32 cellular contexts compared by ENCODE assay signal in genomic region chr4:13219971-13220370, GRCh38.
DNase-seq lines count a peak whose midpoint lies in the region; ATAC-seq and TF ChIP-seq lines count a peak whose summit lies in the region.
"Had no signal": no experiment of that assay in that cellular context is flagged by ENCODE, and none has a peak within 500 bp of the region (broad histone marks: within the 10 kb centered on the region; RNA-seq: fewer than 3 reads in every experiment).

No MANE protein-coding gene starts in this region.

- H2AFZ ChIP-seq in Karpas-422 (ENCODE audit: low read length), result no peak overlapping the region

- H3K9me3 ChIP-seq in Karpas-422 (ENCODE audit: low read length), result no peaks in the 10 kb centered on the region
- no peaks in the 10 kb centered on the region for H3K9me3 ChIP-seq in CD8-positive, alpha-beta T cell (ENCODE audit: low read length)
- H3K9me3 ChIP-seq: A549, BE2C, BLaER1, Caco-2 had no signal

- H3K27me3 ChIP-seq in Karpas-422 (ENCODE audit: low read length), result no peaks in the 10 kb centered on the region
- no peaks in the 10 kb centered on the region for H3K27me3 ChIP-seq in CD8-positive, alpha-beta T cell (ENCODE audit: insufficient read depth, low read length)
- H3K27me3 ChIP-seq: BE2C; BLaER1; BLaER1 treated with 17β-estradiol and CSF1 and Interleukin-3, amounts not matched to agents 10 nM and 100 nM had no signal

- H3K9me3 Mint-ChIP-seq in CD8-positive, alpha-beta T cell, result peaks cover 9% of the 10 kb centered on the region

- H3K27ac Mint-ChIP-seq in CD8-positive, alpha-beta T cell, result no peak overlapping the region
- H3K27ac Mint-ChIP-seq: B cell; CD14-positive monocyte; CD4-positive, alpha-beta memory T cell; CD4-positive, alpha-beta T cell; CD4-positive, CD25-positive, alpha-beta regulatory T cell; CD8-positive, alpha-beta memory T cell had no signal

- H3K4me3 Mint-ChIP-seq in CD8-positive, alpha-beta T cell, result no peak overlapping the region
- H3K4me3 Mint-ChIP-seq: B cell; CD14-positive monocyte; CD4-positive, alpha-beta memory T cell; CD4-positive, alpha-beta T cell; CD4-positive, CD25-positive, alpha-beta regulatory T cell; CD8-positive, alpha-beta memory T cell had no signal

- H3K36me3 Mint-ChIP-seq in CD8-positive, alpha-beta T cell, result peaks cover 7% of the 10 kb centered on the region
- H3K36me3 Mint-ChIP-seq: CD14-positive monocyte; CD4-positive, CD25-positive, alpha-beta regulatory T cell had no signal

- TF ChIP-seq CTCF in CD8-positive, alpha-beta T cell (IDR thresholded peaks at IDR 0.05), result no peak

- H3K4me3 ChIP-seq in Karpas-422 (ENCODE audit: low read length), result peak overlapping the region; percentile 53
- no peak overlapping the region for H3K4me3 ChIP-seq in CD8-positive, alpha-beta T cell (ENCODE audit: low read depth, low read length)
- H3K4me3 ChIP-seq: A549; BLaER1; BLaER1 treated with 17β-estradiol and CSF1 and Interleukin-3, amounts not matched to agents 10 nM and 100 nM had no signal

- no peak for ATAC-seq in CD8-positive, alpha-beta T cell
- ATAC-seq: A549 had no signal

- peak overlapping the region; percentile 73 for H3K4me2 ChIP-seq in Karpas-422 (ENCODE audit: low read depth, low read length, poor library complexity, severe bottlenecking)
- H3K4me2 ChIP-seq: A549; BLaER1; BLaER1 treated with 17β-estradiol and CSF1 and Interleukin-3, amounts not matched to agents 10 nM and 100 nM had no signal

- intact Hi-C loops in CD8-positive, alpha-beta T cell (cut with DNase I, micrococcal nuclease), result no loop called here

- no peaks in the 10 kb centered on the region for H3K4me1 Mint-ChIP-seq in CD8-positive, alpha-beta T cell (ENCODE audit: low read depth)
- H3K4me1 Mint-ChIP-seq: B cell; CD14-positive monocyte; CD4-positive, alpha-beta memory T cell; CD4-positive, CD25-positive, alpha-beta regulatory T cell; CD8-positive, alpha-beta memory T cell had no signal

- DNase-seq in Karpas-422 (peak; percentile 96), NCI-H526 (lab: John Stamatoyannopoulos, UW) (peak; percentile 10 to 47), NCI-H526 treated with DMSO at 0.1 percent for 48 hours (lab: John Stamatoyannopoulos, UW) (peak; percentile 54), NCI-H524 (lab: John Stamatoyannopoulos, UW) (no peak), NCI-H1417 (lab: John Stamatoyannopoulos, UW) (no peak)
- DNase-seq in CD8-positive, alpha-beta T cell, result no peak
- DNase-seq: 8988T; ACHN; AML-193; BE2C; C1 segment of cervical spinal cord; Caco-2; Calu3; CD4-positive, alpha-beta memory T cell; CD4-positive, alpha-beta T cell; CD4-positive, CD25-positive, alpha-beta regulatory T cell; CD8-positive, alpha-beta memory T cell; COR-L47; DMS 273 treated with DMSO at 0.1 percent for 48 hours; DMS153; DMS53; DMS79; DMS79 treated with DMSO at 0.1 percent for 48 hours; DND-41; EL had no signal

- peaks cover 55% of the 10 kb centered on the region for H3K4me1 ChIP-seq in Karpas-422 (ENCODE audit: low read length)
- H3K4me1 ChIP-seq in CD8-positive, alpha-beta T cell (ENCODE audit: insufficient read depth, low read length), result no peaks in the 10 kb centered on the region
- H3K4me1 ChIP-seq: A549; BE2C; BLaER1; BLaER1 treated with 17β-estradiol and CSF1 and Interleukin-3, amounts not matched to agents 10 nM and 100 nM; Caco-2 had no signal

- no peaks in the 10 kb centered on the region for H3K27me3 Mint-ChIP-seq in CD8-positive, alpha-beta T cell (ENCODE audit: low read depth)
- H3K27me3 Mint-ChIP-seq: B cell; CD4-positive, alpha-beta memory T cell; CD4-positive, alpha-beta T cell; CD4-positive, CD25-positive, alpha-beta regulatory T cell had no signal

- peak overlapping the region; percentile 96 for H3K27ac ChIP-seq in Karpas-422 (ENCODE audit: low read length)
- H3K27ac ChIP-seq in CD8-positive, alpha-beta T cell (ENCODE audit: low read depth, low read length), result no peak overlapping the region
- H3K27ac ChIP-seq: 22Rv1; A549; BLaER1; BLaER1 treated with 17β-estradiol and CSF1 and Interleukin-3, amounts not matched to agents 10 nM and 100 nM; C4-2B had no signal

- no peaks in the 10 kb centered on the region for H3K9me2 ChIP-seq in Karpas-422 (replicated peaks; ENCODE audit: insufficient read depth, low read length)

- H3K79me2 ChIP-seq in Karpas-422 (ENCODE audit: low read length), result no peaks in the 10 kb centered on the region

- POLR2A ChIA-PET in CD8-positive, alpha-beta T cell (lab: Charles Lee), result no interaction called here

- peak overlapping the region; percentile 61 for H3K9ac ChIP-seq in Karpas-422 (ENCODE audit: low read length)
- H3K9ac ChIP-seq: BLaER1; BLaER1 treated with 17β-estradiol and CSF1 and Interleukin-3, amounts not matched to agents 10 nM and 100 nM had no signal

- H3K36me3 ChIP-seq in Karpas-422 (ENCODE audit: insufficient read depth, low read length), result 0 out of 2 replicates have a peak, but pooled peaks cover 6% of the 10 kb centered on the region
- H3K36me3 ChIP-seq in CD8-positive, alpha-beta T cell (ENCODE audit: insufficient read depth, low read length), result no peaks in the 10 kb centered on the region
- H3K36me3 ChIP-seq: BE2C; BLaER1; BLaER1 treated with 17β-estradiol and CSF1 and Interleukin-3, amounts not matched to agents 10 nM and 100 nM had no signal

- H4K20me1 ChIP-seq in Karpas-422 (ENCODE audit: insufficient read depth, low read depth, low read length), result no peaks in the 10 kb centered on the region
- H4K20me1 ChIP-seq: BLaER1; BLaER1 treated with 17β-estradiol and CSF1 and Interleukin-3, amounts not matched to agents 10 nM and 100 nM had no signal

- CTCF ChIA-PET in CD8-positive, alpha-beta T cell (lab: Charles Lee), result no interaction called here

Comparison
In these comparisons a context has a peak if more than half of its experiments do, and no peak if none do; other contexts are left out.
1. DNase-seq: peak in Karpas-422 (single experiment), NCI-H526 (2 of 2) and NCI-H526 treated with DMSO at 0.1 percent for 48 hours (single experiment); none in NCI-H524 (0 of 2), NCI-H1417 (0 of 3) and CD8-positive, alpha-beta T cell (0 of 7).